23 cellular contexts compared by ENCODE assay signal in the genomic region with DNA sequence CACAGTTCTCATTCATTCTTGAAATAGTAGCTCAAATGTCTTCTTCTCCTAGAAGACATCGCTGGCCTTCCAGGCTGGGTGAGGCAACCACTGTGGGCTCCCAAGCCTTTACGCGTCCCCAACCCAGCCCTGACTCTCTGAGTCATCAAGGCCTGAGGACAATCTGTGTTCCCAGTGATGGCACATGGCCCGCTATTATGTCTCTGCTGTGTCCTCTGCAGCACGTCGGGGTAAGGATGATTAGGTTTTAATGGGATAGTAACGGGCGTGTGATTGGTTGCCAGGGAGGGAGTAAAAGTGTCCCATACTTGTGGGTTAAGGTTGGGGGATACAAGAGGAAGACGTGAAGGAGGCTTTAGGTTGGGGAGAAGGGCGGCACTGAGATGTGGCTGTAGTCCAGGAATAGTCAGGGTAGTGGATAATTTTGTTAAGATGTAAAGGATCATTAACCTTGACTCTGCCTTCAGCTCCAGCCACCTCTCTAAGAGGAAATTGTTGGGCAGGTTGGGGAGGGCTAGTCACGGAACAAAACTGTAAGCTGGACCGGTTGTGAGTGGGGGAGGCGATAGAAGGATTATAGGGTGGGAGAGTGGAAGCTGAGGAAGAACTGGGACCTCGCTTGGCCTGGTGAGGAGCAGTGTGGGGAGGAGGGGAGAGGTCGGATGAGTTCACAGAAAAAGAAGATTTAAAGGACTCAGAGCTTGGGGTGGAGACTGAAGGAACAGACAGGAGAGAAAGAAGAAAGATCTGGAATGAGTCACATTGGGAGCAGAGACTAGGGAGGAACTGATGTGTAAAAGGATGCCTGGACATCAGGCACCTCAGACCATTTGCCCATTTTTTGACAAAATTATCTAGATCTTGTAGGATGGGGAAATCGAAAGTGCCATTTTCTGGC. TPM values are rescaled to one million over a fixed set of nuclear protein-coding genes. Genes with fewer than 3 reads are reported as not detected.
DNase-seq lines count a peak whose midpoint lies in the region; FAIRE-seq and TF ChIP-seq lines count a peak whose summit lies in the region.
"Had no signal": no experiment of that assay in that cellular context is flagged by ENCODE, and none has a peak within 500 bp of the region (broad histone marks: within the 10 kb centered on the region; RNA-seq: fewer than 3 reads in every experiment).

No MANE protein-coding gene starts in this region.

- H3K4me1 Mint-ChIP-seq in astrocyte (ENCODE audit: low read depth, unreplicated experiment) = peaks cover 48% of the 10 kb centered on the region
- H3K4me1 Mint-ChIP-seq: stimulated activated memory B cell treated with anti-CD40 and anti-IgM and Interleukin-4, amounts not matched to agents 10 μg/mL and 1 μg/mL and 100 μg/mL, for 72 hours; WTC11 had no signal

- no peak overlapping the region for H2AFZ ChIP-seq in astrocyte (ENCODE audit: low read depth, low read length)

- no peak overlapping the region for H3K4me2 ChIP-seq in astrocyte (ENCODE audit: low read length)

- peaks cover 16% of the 10 kb centered on the region for H3K9me3 Mint-ChIP-seq in astrocyte (ENCODE audit: unreplicated experiment)
- H3K9me3 Mint-ChIP-seq: activated T-helper 17 cell treated with anti-CD3 and anti-CD28 coated beads, Interleukin-2, amount 50 U/mL, for 72 hours; stimulated activated memory B cell treated with anti-CD40 and anti-IgM and Interleukin-4, amounts not matched to agents 10 μg/mL and 1 μg/mL and 100 μg/mL, for 72 hours had no signal

- TF ChIP-seq CTCF in HEK293 (tag by site-specific recombination; IDR thresholded peaks at IDR 0.05) = no peak
- no peak for TF ChIP-seq CTCF in astrocyte (IDR thresholded peaks at IDR 0.05; ENCODE audit: insufficient read depth, low read depth, low read length)
- TF ChIP-seq CTCF in D721Med (IDR thresholded peaks at IDR 0.05; ENCODE audit: insufficient read depth, missing control alignments) = no peak

- POLR2A ChIA-PET in HEK293 (lab: Yijun Ruan, JAX) = no interaction called here

- H3K36me3 Mint-ChIP-seq in astrocyte (ENCODE audit: low read depth, unreplicated experiment) = peaks cover 11% of the 10 kb centered on the region
- H3K36me3 Mint-ChIP-seq: stimulated activated memory B cell treated with anti-CD40 and anti-IgM and Interleukin-4, amounts not matched to agents 10 μg/mL and 1 μg/mL and 100 μg/mL, for 72 hours had no signal

- no peaks in the 10 kb centered on the region for H3K79me2 ChIP-seq in astrocyte (ENCODE audit: insufficient read depth, low read length)

- H3K27me3 Mint-ChIP-seq in astrocyte (ENCODE audit: low read depth, unreplicated experiment) = peaks cover 7% of the 10 kb centered on the region

- CTCF ChIA-PET in HEK293 (lab: Yijun Ruan, JAX) = interaction anchor here (0.7 to 1.7 kb wide), 3 partner anchors 12 to 133 kb away, joined by 3 to 6 read pairs (median 3); no protein-coding TSS in a partner anchor

- peak; percentile 44 for DNase-seq in AG08395 (ENCODE audit: low spot score)
- no peak for DNase-seq in astrocyte (ENCODE audit: low read depth)
- peak; percentile 3 for DNase-seq in midbrain (lab: John Stamatoyannopoulos, UW)
- DNase-seq in NCI-H226 = no peak
- no peak for DNase-seq in D721Med (ENCODE audit: insufficient read length, low spot score)
- DNase-seq in foreskin melanocyte = no peak
- no peak for DNase-seq in dermis blood vessel endothelial cell
- DNase-seq: amniotic stem cell, cerebellar nuclear complex, DMS 273 treated with DMSO at 0.1 percent for 48 hours, glutamatergic neuron, islet precursor cell, NCI-H1436 treated with DMSO at 0.1 percent for 48 hours, ovary, Peyer's patch, small intestine had no signal

- H3K4me3 Mint-ChIP-seq in astrocyte (ENCODE audit: unreplicated experiment) = no peak overlapping the region
- H3K4me3 Mint-ChIP-seq: activated T-helper 17 cell treated with anti-CD3 and anti-CD28 coated beads, Interleukin-2, amount 50 U/mL, for 72 hours; stimulated activated memory B cell treated with anti-CD40 and anti-IgM and Interleukin-4, amounts not matched to agents 10 μg/mL and 1 μg/mL and 100 μg/mL, for 72 hours; WTC11 had no signal

- H3K27ac Mint-ChIP-seq in astrocyte (ENCODE audit: unreplicated experiment) = peak overlapping the region; percentile 21
- H3K27ac Mint-ChIP-seq: activated T-helper 17 cell treated with anti-CD3 and anti-CD28 coated beads, Interleukin-2, amount 50 U/mL, for 72 hours; stimulated activated memory B cell treated with anti-CD40 and anti-IgM and Interleukin-4, amounts not matched to agents 10 μg/mL and 1 μg/mL and 100 μg/mL, for 72 hours; WTC11 had no signal

- H3K36me3 ChIP-seq in HEK293 (ENCODE audit: control insufficient read depth in 2 of 2, insufficient read depth in 1 of 2, low read length in 2 of 2) = no peaks in the 10 kb centered on the region
- no peaks in the 10 kb centered on the region for H3K36me3 ChIP-seq in astrocyte (ENCODE audit: insufficient read depth, low read length)
- H3K36me3 ChIP-seq: ovary, Peyer's patch had no signal

- H4K20me1 ChIP-seq in astrocyte (ENCODE audit: insufficient read depth, low read length) = no peaks in the 10 kb centered on the region

- H3K9me3 ChIP-seq in HEK293 (ENCODE audit: control insufficient read depth, insufficient read depth, low read depth, low read length) (no peaks in the 10 kb centered on the region), astrocyte (ENCODE audit: insufficient read depth, low read depth, low read length) (peaks cover 11% of the 10 kb centered on the region)
- H3K9me3 ChIP-seq: ovary, Peyer's patch had no signal

- no peak overlapping the region for H3K27ac ChIP-seq in HEK293 (ENCODE audit: extremely low read depth, low read depth, low read length)
- H3K27ac ChIP-seq in astrocyte (ENCODE audit: low read depth, low read length) = no peak overlapping the region
- H3K27ac ChIP-seq: ovary, Peyer's patch had no signal

- H3K4me1 ChIP-seq in HEK293 (ENCODE audit: control insufficient read depth, insufficient read depth, low read length) (no peaks in the 10 kb centered on the region), astrocyte (ENCODE audit: insufficient read depth, low read length) (no peaks in the 10 kb centered on the region)
- H3K4me1 ChIP-seq: Peyer's patch had no signal

- H3K9ac ChIP-seq in astrocyte (ENCODE audit: low read length) = no peak overlapping the region

- FAIRE-seq in astrocyte (lab: Jason Lieb, UNC) (no peak), D721Med (lab: Jason Lieb, UNC) (no peak)
- FAIRE-seq: small intestine had no signal

- H3K27me3 ChIP-seq in astrocyte (ENCODE audit: insufficient read depth, low read length) = peaks cover 26% of the 10 kb centered on the region
- H3K27me3 ChIP-seq: ovary, Peyer's patch had no signal

- H3K4me3 ChIP-seq in HEK293 (ENCODE audit: low read depth, low read length) = no peak overlapping the region
- H3K4me3 ChIP-seq in astrocyte (ENCODE audit: insufficient read depth, low read depth, low read length) = no peak overlapping the region
- H3K4me3 ChIP-seq: ovary, Peyer's patch had no signal

TF ChIP-seq in HEK293, 187 proteins besides CTCF, POLR2A, EP300 and RAD21:
- TF ChIP-seq SP7 (tag by site-specific recombination; IDR thresholded peaks at IDR 0.05) = peak; percentile 74
- TF ChIP-seq ZBTB1 (tag by site-specific recombination; IDR thresholded peaks at IDR 0.05) = no peak
- no peak for TF ChIP-seq WT1 (tag by site-specific recombination; IDR thresholded peaks at IDR 0.05)
- TF ChIP-seq ZNF223 (tag by site-specific recombination; IDR thresholded peaks at IDR 0.05) = no peak
- no peak for TF ChIP-seq ZNF132 (tag by site-specific recombination; IDR thresholded peaks at IDR 0.05; ENCODE audit: borderline replicate concordance)
- TF ChIP-seq, protein P1, sequence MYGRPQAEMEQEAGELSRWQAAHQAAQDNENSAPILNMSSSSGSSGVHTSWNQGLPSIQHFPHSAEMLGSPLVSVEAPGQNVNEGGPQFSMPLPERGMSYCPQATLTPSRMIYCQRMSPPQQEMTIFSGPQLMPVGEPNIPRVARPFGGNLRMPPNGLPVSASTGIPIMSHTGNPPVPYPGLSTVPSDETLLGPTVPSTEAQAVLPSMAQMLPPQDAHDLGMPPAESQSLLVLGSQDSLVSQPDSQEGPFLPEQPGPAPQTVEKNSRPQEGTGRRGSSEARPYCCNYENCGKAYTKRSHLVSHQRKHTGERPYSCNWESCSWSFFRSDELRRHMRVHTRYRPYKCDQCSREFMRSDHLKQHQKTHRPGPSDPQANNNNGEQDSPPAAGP (tag by site-specific recombination; IDR thresholded peaks at IDR 0.05) = 0 out of 2 replicates have a peak, but pooled peaks have one; percentile 37

RNA-seq across cellular contexts. Expression of gene IGFL1, which starts 27.9 kb away (rescaled TPM):
- total RNA-seq in astrocyte (not detected in 2 replicates), dermis blood vessel endothelial cell (not detected in 2 replicates)
- total RNA-seq: activated CD8-positive, alpha-beta memory T cell treated with anti-CD3 and anti-CD28 coated beads for 36 hours; activated T-helper 17 cell treated with anti-CD3 and anti-CD28 coated beads, Interleukin-2, amount 50 U/mL, for 72 hours; NCI-H460; ovary; Peyer's patch; WTC11 had no signal

RNA-seq across cellular contexts. Expression of gene IGFL2, which starts 53.6 kb away (rescaled TPM):
- 9.8 and 11.3 TPM in 2 replicates for total RNA-seq in astrocyte
- total RNA-seq in dermis blood vessel endothelial cell = not detected in 2 replicates
- total RNA-seq: activated CD8-positive, alpha-beta memory T cell treated with anti-CD3 and anti-CD28 coated beads for 36 hours; activated T-helper 17 cell treated with anti-CD3 and anti-CD28 coated beads, Interleukin-2, amount 50 U/mL, for 72 hours; NCI-H460; Peyer's patch; ureter; WTC11 had no signal

Comparison
In these comparisons a context has a peak if more than half of its experiments do, and no peak if none do; other contexts are left out.
1. DNase-seq: peak in AG08395 (single experiment) and midbrain (single experiment); none in astrocyte (single experiment), NCI-H226 (single experiment), D721Med (single experiment), foreskin melanocyte (single experiment) and dermis blood vessel endothelial cell (single experiment).
2. RNA of gene IGFL2, which starts 53.6 kb away (total RNA-seq): 9.8 to 11.3 TPM in astrocyte; not detected in dermis blood vessel endothelial cell; every median in the first group is over 10 times any median in the second.